ENCODE assay signal across 1 cellular context in the genomic region with DNA sequence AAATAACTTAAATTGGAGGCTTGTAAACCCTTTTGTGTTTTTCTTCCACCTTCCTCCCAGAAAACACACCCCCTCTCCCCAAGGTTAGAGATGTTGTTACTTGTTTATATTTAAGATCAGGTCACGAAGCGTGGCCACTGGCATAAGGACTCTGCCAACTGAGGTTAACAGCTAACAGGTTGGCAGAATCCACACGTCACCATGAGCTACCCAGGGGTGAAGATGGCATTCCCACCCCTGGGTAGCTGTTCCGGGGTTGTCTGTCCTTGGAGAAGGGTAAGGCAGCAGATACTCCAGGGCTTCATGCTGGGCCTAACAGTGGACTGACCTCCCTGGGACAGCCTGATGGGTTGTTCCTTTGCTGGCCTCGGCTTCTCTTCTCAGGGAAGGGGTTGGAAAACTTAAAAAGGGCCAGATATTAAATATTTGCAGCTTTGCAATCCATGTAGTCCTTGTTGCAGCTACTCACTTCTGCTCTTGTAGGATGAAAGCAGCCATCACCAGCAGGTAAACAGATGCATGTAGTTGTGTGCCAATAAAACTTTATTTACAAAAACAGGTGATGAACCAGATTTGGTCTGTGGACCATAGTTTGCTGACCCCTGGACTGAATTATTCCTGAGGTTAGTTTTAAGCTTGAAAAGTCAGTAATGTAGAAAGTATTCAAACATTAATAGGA.
TF ChIP-seq lines count a peak whose summit lies in the region.

No MANE protein-coding gene starts in this region.

TF ChIP-seq in IMR-90, 13 proteins besides CTCF, POLR2A, EP300 and RAD21:
- TF ChIP-seq SMC3 (IDR thresholded peaks at IDR 0.05; ENCODE audit: low read depth, low read length) (no peak), MAFK (IDR thresholded peaks at IDR 0.05; ENCODE audit: low read depth, low read length) (no peak), NFE2L2 (IDR thresholded peaks at IDR 0.05; ENCODE audit: low read depth, low read length) (no peak), RFX5 (IDR thresholded peaks at IDR 0.05; ENCODE audit: low read depth, low read length) (no peak), CHD1 (IDR thresholded peaks at IDR 0.05; ENCODE audit: low read depth, low read length) (no peak), CEBPB (IDR thresholded peaks at IDR 0.05; ENCODE audit: low read depth, low read length) (no peak), RCOR1 (IDR thresholded peaks at IDR 0.05; ENCODE audit: insufficient replicate concordance, low read length) (no peak), FOS (IDR thresholded peaks at IDR 0.05; ENCODE audit: low read depth, low read length) (no peak), MXI1 (IDR thresholded peaks at IDR 0.05; ENCODE audit: borderline replicate concordance, low read depth, low read length) (no peak), MAZ (IDR thresholded peaks at IDR 0.05; ENCODE audit: borderline replicate concordance, low read depth, low read length) (no peak), BHLHE40 (IDR thresholded peaks at IDR 0.05; ENCODE audit: low read depth, low read length) (no peak)
- TF ChIP-seq, protein P1, sequence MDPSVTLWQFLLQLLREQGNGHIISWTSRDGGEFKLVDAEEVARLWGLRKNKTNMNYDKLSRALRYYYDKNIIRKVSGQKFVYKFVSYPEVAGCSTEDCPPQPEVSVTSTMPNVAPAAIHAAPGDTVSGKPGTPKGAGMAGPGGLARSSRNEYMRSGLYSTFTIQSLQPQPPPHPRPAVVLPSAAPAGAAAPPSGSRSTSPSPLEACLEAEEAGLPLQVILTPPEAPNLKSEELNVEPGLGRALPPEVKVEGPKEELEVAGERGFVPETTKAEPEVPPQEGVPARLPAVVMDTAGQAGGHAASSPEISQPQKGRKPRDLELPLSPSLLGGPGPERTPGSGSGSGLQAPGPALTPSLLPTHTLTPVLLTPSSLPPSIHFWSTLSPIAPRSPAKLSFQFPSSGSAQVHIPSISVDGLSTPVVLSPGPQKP (IDR thresholded peaks at IDR 0.05; ENCODE audit: borderline replicate concordance, low read depth, low read length) = no peak
- TF ChIP-seq, protein P2, sequence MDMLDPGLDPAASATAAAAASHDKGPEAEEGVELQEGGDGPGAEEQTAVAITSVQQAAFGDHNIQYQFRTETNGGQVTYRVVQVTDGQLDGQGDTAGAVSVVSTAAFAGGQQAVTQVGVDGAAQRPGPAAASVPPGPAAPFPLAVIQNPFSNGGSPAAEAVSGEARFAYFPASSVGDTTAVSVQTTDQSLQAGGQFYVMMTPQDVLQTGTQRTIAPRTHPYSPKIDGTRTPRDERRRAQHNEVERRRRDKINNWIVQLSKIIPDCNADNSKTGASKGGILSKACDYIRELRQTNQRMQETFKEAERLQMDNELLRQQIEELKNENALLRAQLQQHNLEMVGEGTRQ (IDR thresholded peaks at IDR 0.05; ENCODE audit: low read depth, low read length) = no peak
TF ChIP-seq in IMR-90: peak in this region for 0.
